Comparison of ENCODE assay signal across 1 cellular context in the genomic region with DNA sequence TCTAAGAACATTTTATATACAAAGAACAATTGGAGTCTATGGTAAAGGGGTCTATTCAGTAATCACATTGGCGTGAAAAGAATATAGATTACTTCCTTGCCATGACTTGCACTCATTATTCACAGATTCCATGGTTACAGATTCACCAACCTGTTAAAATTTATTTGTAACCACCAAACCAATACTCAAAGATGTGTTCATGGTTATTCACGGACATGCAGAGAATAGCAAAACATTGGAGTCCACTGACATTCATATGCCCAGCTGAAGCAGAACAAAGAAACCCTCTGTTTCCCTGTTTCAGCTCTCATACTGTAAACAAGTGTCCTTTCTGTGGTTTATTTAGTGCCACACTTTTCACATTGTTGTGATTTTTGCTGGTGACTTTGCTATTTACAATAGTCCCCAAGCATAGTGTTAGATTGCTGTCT.
TF ChIP-seq lines count a peak whose summit lies in the region.

No MANE protein-coding gene starts in this region.

TF ChIP-seq in H1, 55 proteins besides CTCF, POLR2A, EP300 and RAD21 (continued from another document):
- TF ChIP-seq ATF3 (IDR thresholded peaks at IDR 0.05; ENCODE audit: insufficient read depth, low read depth, low read length): no peak
